8 cellular contexts compared by ENCODE assay signal in genomic region chr5:40689442-40689841, GRCh38. TPM values are rescaled to one million over a fixed set of nuclear protein-coding genes. Genes with fewer than 3 reads are reported as not detected.
A peak's percentile ranks its signal among the peaks of the same experiment; 100 is the strongest.
DNase-seq lines count a peak whose midpoint lies in the region; ATAC-seq, FAIRE-seq and TF ChIP-seq lines count a peak whose summit lies in the region.

No MANE protein-coding gene starts in this region.

- H3K4me3 Mint-ChIP-seq in activated CD4-positive, alpha-beta memory T cell treated with anti-CD3 and anti-CD28 coated beads for 36 hours: peak overlapping the region; percentile 58
- H3K4me3 Mint-ChIP-seq in stimulated activated naive CD8-positive, alpha-beta T cell treated with anti-CD3 and anti-CD28 coated beads, Interleukin-15, amount 100 ng/mL, for 72 hours: peak overlapping the region; percentile 27 to 76

- no peak for TF ChIP-seq RAD21 in A549 (conservative IDR thresholded peaks at IDR 0.05 in 1 of 2, IDR thresholded peaks at IDR 0.05 in 1 of 2)

- H3K27me3 Mint-ChIP-seq in activated CD4-positive, alpha-beta memory T cell treated with anti-CD3 and anti-CD28 coated beads for 36 hours: no peaks in the 10 kb centered on the region
- H3K27me3 Mint-ChIP-seq in stimulated activated naive CD8-positive, alpha-beta T cell treated with anti-CD3 and anti-CD28 coated beads, Interleukin-15, amount 100 ng/mL, for 72 hours: no peaks in the 10 kb centered on the region

- peak overlapping the region; percentile 97 for H3K27ac Mint-ChIP-seq in activated CD4-positive, alpha-beta memory T cell treated with anti-CD3 and anti-CD28 coated beads for 36 hours
- peak overlapping the region; percentile 65 to 94 for H3K27ac Mint-ChIP-seq in stimulated activated naive CD8-positive, alpha-beta T cell treated with anti-CD3 and anti-CD28 coated beads, Interleukin-15, amount 100 ng/mL, for 72 hours

- POLR2A ChIA-PET in A549 (lab: Yijun Ruan, JAX): no interaction called here
- POLR2A ChIA-PET in activated CD4-positive, alpha-beta memory T cell treated with anti-CD3 and anti-CD28 coated beads for 36 hours (lab: Charles Lee): interaction anchor here (1.4 to 2.0 kb wide), 4 partner anchors 10 to 305 kb away, joined by 3 to 11 read pairs (median 6); partner anchors contain the start of gene PTGER4

- H3K36me3 Mint-ChIP-seq in activated CD4-positive, alpha-beta memory T cell treated with anti-CD3 and anti-CD28 coated beads for 36 hours: peaks cover 77% of the 10 kb centered on the region

- H3K4me1 ChIP-seq in A549: peaks cover 29% of the 10 kb centered on the region
- H3K4me1 ChIP-seq in heart right ventricle: peaks cover 0 to 66% (median 45%) of the 10 kb centered on the region in 9 donors
- H3K4me1 ChIP-seq in ovary (ENCODE audit: insufficient read depth): no peaks in the 10 kb centered on the region

- FAIRE-seq in A549 (lab: Jason Lieb, UNC): peak; percentile 94

- CTCF ChIA-PET in A549 (lab: Yijun Ruan, JAX): interaction anchor here (0.5 to 5.0 kb wide), 10 partner anchors 8 to 1110 kb away, joined by 3 to 38 read pairs (median 5); partner anchors contain the start of gene PTGER4
- CTCF ChIA-PET in activated CD4-positive, alpha-beta memory T cell treated with anti-CD3 and anti-CD28 coated beads for 36 hours (lab: Charles Lee): interaction anchor here (0.7 to 2.6 kb wide), 14 partner anchors 10 to 974 kb away, joined by 3 to 18 read pairs (median 4); partner anchors contain the start of gene PTGER4

- H3K4me2 ChIP-seq in A549: peak overlapping the region; percentile 61

- TF ChIP-seq CTCF in A549 (IDR thresholded peaks at IDR 0.05) (no peak), heart right ventricle (IDR thresholded peaks at IDR 0.05) (no peak), ovary (IDR thresholded peaks at IDR 0.05) (no peak)

- TF ChIP-seq POLR2A in A549 (IDR thresholded peaks at IDR 0.05; ENCODE audit: low read length) (no peak), ovary (IDR thresholded peaks at IDR 0.05) (no peak)

- DNase-seq in A549 (ENCODE audit: low read depth in 1 of 2, low spot score in 1 of 2) (peak; percentile 79 to 86), heart right ventricle (peak in 1 of 2 donors; percentile 35), mucosa of gallbladder (ENCODE audit: low spot score) (no peak), ovary (no peak)
- peak; percentile 75 for DNase-seq in activated CD4-positive, alpha-beta memory T cell treated with anti-CD3 and anti-CD28 coated beads for 36 hours
- DNase-seq in stimulated activated naive CD8-positive, alpha-beta T cell treated with anti-CD3 and anti-CD28 coated beads, Interleukin-15, amount 100 ng/mL, for 72 hours: peak; percentile 47 to 69

- no peaks in the 10 kb centered on the region for H3K9me3 ChIP-seq in A549
- H3K9me3 ChIP-seq in heart right ventricle: peaks cover 0 to 3% (median 0%) of the 10 kb centered on the region in 11 donors
- H3K9me3 ChIP-seq in ovary: no peaks in the 10 kb centered on the region

- ATAC-seq in A549 (peak; percentile 90 to 92), GM18517 (IDR thresholded peaks at IDR 0.05; ENCODE audit: unreplicated experiment) (peak; percentile 50), HG03469 (IDR thresholded peaks at IDR 0.05; ENCODE audit: unreplicated experiment) (peak; percentile 46), heart right ventricle (peak in 7 of 8 donors; percentile 59 to 90 (median 77))
- peak; percentile 90 for ATAC-seq in stimulated activated naive CD8-positive, alpha-beta T cell treated with anti-CD3 and anti-CD28 coated beads, Interleukin-15, amount 100 ng/mL, for 72 hours

- H3K27ac ChIP-seq in A549 (peak overlapping the region in 1 of 2 experiments; percentile 39; a peak in 1 of 6 replicates), heart right ventricle (peak overlapping the region in 5 of 10 donors; percentile 2 to 96 (median 35)), ovary (no peak overlapping the region)

- intact Hi-C loops in activated CD4-positive, alpha-beta memory T cell treated with anti-CD3 and anti-CD28 coated beads for 36 hours (cut with micrococcal nuclease): loop anchor here (1.0 to 5.0 kb wide), 11 partner anchors 15 to 667 kb away; partner anchors contain the start of gene TTC33
- intact Hi-C loops in heart right ventricle (cut with DNase I): loop anchor here (1.0 to 10.0 kb wide), 20 partner anchors 182 to 1115 kb away; no protein-coding TSS in a partner anchor
- intact Hi-C loops in ovary (cut with DNase I): loop anchor here in 3 of 4 donors (10.0 kb wide), 4 partner anchors 735 to 1115 kb away; no protein-coding TSS in a partner anchor

- H3K4me3 ChIP-seq in A549 (no peak overlapping the region), heart right ventricle (no peak overlapping the region), ovary (no peak overlapping the region)

- TF ChIP-seq EP300 in A549 (IDR thresholded peaks at IDR 0.05): no peak
- TF ChIP-seq EP300 in ovary (IDR thresholded peaks at IDR 0.05): no peak

- WGBS in A549 (ENCODE audit: missing lambda C conversion rate): 2% methylated on average over 3 of the region's 3 CpGs
- 37 to 50% methylated on average over 3 of the region's 3 CpGs for whole genome bisulfite sequencing in heart right ventricle, 2 donors
- 5 to 10% (median 9%) methylated on average over 3 of the region's 3 CpGs for WGBS in ovary, 3 donors

- no peaks in the 10 kb centered on the region for H3K9me3 Mint-ChIP-seq in activated CD4-positive, alpha-beta memory T cell treated with anti-CD3 and anti-CD28 coated beads for 36 hours
- no peaks in the 10 kb centered on the region for H3K9me3 Mint-ChIP-seq in stimulated activated naive CD8-positive, alpha-beta T cell treated with anti-CD3 and anti-CD28 coated beads, Interleukin-15, amount 100 ng/mL, for 72 hours

- H3K27me3 ChIP-seq in heart right ventricle (peaks cover 0 to 5% (median 0%) of the 10 kb centered on the region in 7 donors), ovary (no peaks in the 10 kb centered on the region)

- H3K36me3 ChIP-seq in heart right ventricle: peaks cover 0 to 76% (median 12%) of the 10 kb centered on the region in 9 donors
- no peaks in the 10 kb centered on the region for H3K36me3 ChIP-seq in ovary

- H3K4me1 Mint-ChIP-seq in activated CD4-positive, alpha-beta memory T cell treated with anti-CD3 and anti-CD28 coated beads for 36 hours (ENCODE audit: low read depth): peaks cover 64% of the 10 kb centered on the region
- H3K4me1 Mint-ChIP-seq in stimulated activated naive CD8-positive, alpha-beta T cell treated with anti-CD3 and anti-CD28 coated beads, Interleukin-15, amount 100 ng/mL, for 72 hours: peaks cover 63% of the 10 kb centered on the region

TF ChIP-seq in A549, 52 proteins besides CTCF, POLR2A, EP300 and RAD21 (continues in another document):
- TF ChIP-seq FOSL2 (IDR thresholded peaks at IDR 0.05): peak; percentile 95
- peak; percentile 99 for TF ChIP-seq FOSL2 (CRISPR knock-in tag; IDR thresholded peaks at IDR 0.05)
- 0 out of 3 replicates have a peak, but pooled peaks have one; percentile 19 for TF ChIP-seq SMC3 (IDR thresholded peaks at IDR 0.05)
- 0 out of 4 replicates have a peak, but pooled peaks of 1 of the 2 experiments have one; percentile 9 for TF ChIP-seq CEBPB (IDR thresholded peaks at IDR 0.05)
- TF ChIP-seq HES2 (IDR thresholded peaks at IDR 0.05): no peak
- TF ChIP-seq FOSB (CRISPR knock-in tag; IDR thresholded peaks at IDR 0.05): no peak
- no peak for TF ChIP-seq MAZ (IDR thresholded peaks at IDR 0.05; ENCODE audit: borderline replicate concordance, low read depth, low read length)
- TF ChIP-seq KDM5A (IDR thresholded peaks at IDR 0.05): no peak
- TF ChIP-seq CHD2 (IDR thresholded peaks at IDR 0.05; ENCODE audit: low read length, partially characterized antibody): no peak
- no peak for TF ChIP-seq RCOR1 (IDR thresholded peaks at IDR 0.05; ENCODE audit: low read depth, low read length)
- no peak for TF ChIP-seq EHF (CRISPR knock-in tag; IDR thresholded peaks at IDR 0.05)
- no peak for TF ChIP-seq HDAC2 (IDR thresholded peaks at IDR 0.05)
- TF ChIP-seq E2F6 (IDR thresholded peaks at IDR 0.05; ENCODE audit: borderline replicate concordance, low read depth): no peak
- TF ChIP-seq JUNB (IDR thresholded peaks at IDR 0.05): peak; percentile 90
- TF ChIP-seq ATOH8 (CRISPR knock-in tag; IDR thresholded peaks at IDR 0.05; ENCODE audit: low read depth): no peak
- 0 out of 5 replicates have a peak, but pooled peaks of 1 of the 2 experiments have one; percentile 15 for TF ChIP-seq JUN (IDR thresholded peaks at IDR 0.05)
- TF ChIP-seq CHD4 (IDR thresholded peaks at IDR 0.05; ENCODE audit: borderline replicate concordance): no peak
- no peak for TF ChIP-seq RARB (CRISPR knock-in tag; IDR thresholded peaks at IDR 0.05)
- TF ChIP-seq ZNF302 (CRISPR knock-in tag; IDR thresholded peaks at IDR 0.05): no peak

RNA-seq across cellular contexts. Expression of gene PTGER4, which starts 9.7 kb away (rescaled TPM):
- polyA plus RNA-seq in A549 (2011; rRNA removed): 0.89 and 0.90 TPM in 2 replicates
- 2.3 and 3.9 TPM in 2 replicates for polyA plus RNA-seq in A549 (2012; cell fraction: cytosol; rRNA removed)
- 4.8 and 7.2 TPM in 2 replicates for polyA plus RNA-seq in A549 (2012; cell fraction: nucleus; rRNA removed)
- polyA plus RNA-seq in A549 (2017; fragmentation: RNase III; extraction: RNeasy Plus Mini Kit Qiagen cat#74134 plus additional on column Dnase treatment): 0.54 to 0.99 TPM (median 0.62 TPM) in 3 replicates
- 1.4 and 1.6 TPM in 2 replicates for polyA minus RNA-seq in A549 (2011; rRNA and poly(A)+ RNA removed)
- 10 to 100 TPM; 53.7 to 59.9 TPM for total RNA-seq in activated CD4-positive, alpha-beta memory T cell treated with anti-CD3 and anti-CD28 coated beads for 36 hours
- total RNA-seq in heart right ventricle: 10 to 100 TPM in 3 of 10 donors, 1 to 10 TPM in 7; 2.0 to 20.3 (median 7.7) TPM
- 1 to 10 TPM; 2.6 to 3.0 TPM for polyA plus RNA-seq in heart right ventricle
- total RNA-seq in mucosa of gallbladder: 24.0 TPM
- 1 to 10 TPM in 5 of 7 donors, under 1 TPM in 2; 0.66 to 8.8 (median 2.8) TPM for total RNA-seq in ovary
- polyA plus RNA-seq in ovary: 1 to 10 TPM; 1.0 to 3.5 TPM

Comparison
In these comparisons a context has a peak if more than half of its experiments do, and no peak if none do; other contexts are left out.
1. DNase-seq: peak in A549 (2 of 2), activated CD4-positive, alpha-beta memory T cell treated with anti-CD3 and anti-CD28 coated beads for 36 hours (single experiment) and stimulated activated naive CD8-positive, alpha-beta T cell treated with anti-CD3 and anti-CD28 coated beads, Interleukin-15, amount 100 ng/mL, for 72 hours (2 of 2); none in mucosa of gallbladder (single experiment) and ovary (0 of 5).
2. Peak in every context shown above with its lines, with median percentiles within 50 percentile points of each other: ATAC-seq.